ENCODE assay signal across 1 cellular context in the genomic region with DNA sequence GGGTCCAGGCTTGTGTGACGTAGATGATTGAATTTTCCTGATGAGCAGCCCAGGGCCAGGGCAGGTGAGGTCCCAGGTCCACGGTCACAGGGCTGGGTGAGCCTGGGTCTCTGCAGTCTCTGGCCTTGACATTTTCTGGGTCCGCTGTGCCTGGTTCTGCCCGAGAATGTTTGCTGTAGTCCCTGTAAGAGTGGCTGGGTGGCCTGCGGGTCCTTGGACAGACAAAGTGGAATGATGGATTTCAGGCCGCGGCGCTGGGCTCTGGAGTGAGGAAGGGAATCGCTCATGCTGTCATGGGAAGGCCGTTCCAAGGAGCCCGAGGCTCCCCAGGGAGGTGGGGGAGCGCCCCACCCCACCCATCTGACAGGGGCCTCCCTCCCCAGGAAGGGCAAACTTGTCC.
TF ChIP-seq lines count a peak whose summit lies in the region.

No MANE protein-coding gene starts in this region.

TF ChIP-seq in H1, 55 proteins besides CTCF, POLR2A, EP300 and RAD21:
- TF ChIP-seq TAF7 (optimal IDR thresholded peaks at IDR 0.05; ENCODE audit: borderline replicate concordance, low read depth, low read length) (no peak), SUZ12 (IDR thresholded peaks at IDR 0.05; ENCODE audit: low read length) (no peak), PHF8 (conservative IDR thresholded peaks at IDR 0.05; ENCODE audit: low read depth, low read length) (no peak), POU5F1 (IDR thresholded peaks at IDR 0.05; ENCODE audit: low read depth, low read length) (no peak), CHD2 (IDR thresholded peaks at IDR 0.05; ENCODE audit: low read length) (no peak), FOSL1 (IDR thresholded peaks at IDR 0.05; ENCODE audit: insufficient read depth, low read depth, low read length) (no peak), CBX5 (IDR thresholded peaks at IDR 0.05; ENCODE audit: low read depth, low read length) (no peak), RXRA (IDR thresholded peaks at IDR 0.05; ENCODE audit: insufficient read depth, low read depth, low read length) (no peak), SRF (IDR thresholded peaks at IDR 0.05; ENCODE audit: low read depth, low read length) (no peak), ASH2L (IDR thresholded peaks at IDR 0.05; ENCODE audit: low read length) (no peak), CBX8 (IDR thresholded peaks at IDR 0.05; ENCODE audit: borderline replicate concordance, low read depth, low read length) (no peak), BRCA1 (IDR thresholded peaks at IDR 0.05; ENCODE audit: low read depth, low read length) (no peak), CEBPB (IDR thresholded peaks at IDR 0.05; ENCODE audit: low read depth, low read length) (no peak), SAP30 (IDR thresholded peaks at IDR 0.05; ENCODE audit: insufficient read depth, insufficient replicate concordance, low read length) (no peak), NRF1 (IDR thresholded peaks at IDR 0.05; ENCODE audit: low read depth, low read length) (no peak), HDAC2 (IDR thresholded peaks at IDR 0.05; ENCODE audit: borderline replicate concordance in 1 of 2, low read depth in 2 of 2, low read length in 2 of 2) (no peak)
- TF ChIP-seq, protein P1, sequence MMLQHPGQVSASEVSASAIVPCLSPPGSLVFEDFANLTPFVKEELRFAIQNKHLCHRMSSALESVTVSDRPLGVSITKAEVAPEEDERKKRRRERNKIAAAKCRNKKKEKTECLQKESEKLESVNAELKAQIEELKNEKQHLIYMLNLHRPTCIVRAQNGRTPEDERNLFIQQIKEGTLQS (IDR thresholded peaks at IDR 0.05; ENCODE audit: insufficient read depth, low read depth, low read length), result no peak
- TF ChIP-seq, protein P2, sequence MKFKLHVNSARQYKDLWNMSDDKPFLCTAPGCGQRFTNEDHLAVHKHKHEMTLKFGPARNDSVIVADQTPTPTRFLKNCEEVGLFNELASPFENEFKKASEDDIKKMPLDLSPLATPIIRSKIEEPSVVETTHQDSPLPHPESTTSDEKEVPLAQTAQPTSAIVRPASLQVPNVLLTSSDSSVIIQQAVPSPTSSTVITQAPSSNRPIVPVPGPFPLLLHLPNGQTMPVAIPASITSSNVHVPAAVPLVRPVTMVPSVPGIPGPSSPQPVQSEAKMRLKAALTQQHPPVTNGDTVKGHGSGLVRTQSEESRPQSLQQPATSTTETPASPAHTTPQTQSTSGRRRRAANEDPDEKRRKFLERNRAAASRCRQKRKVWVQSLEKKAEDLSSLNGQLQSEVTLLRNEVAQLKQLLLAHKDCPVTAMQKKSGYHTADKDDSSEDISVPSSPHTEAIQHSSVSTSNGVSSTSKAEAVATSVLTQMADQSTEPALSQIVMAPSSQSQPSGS (IDR thresholded peaks at IDR 0.05; ENCODE audit: low read length), result no peak
- TF ChIP-seq, protein P3, sequence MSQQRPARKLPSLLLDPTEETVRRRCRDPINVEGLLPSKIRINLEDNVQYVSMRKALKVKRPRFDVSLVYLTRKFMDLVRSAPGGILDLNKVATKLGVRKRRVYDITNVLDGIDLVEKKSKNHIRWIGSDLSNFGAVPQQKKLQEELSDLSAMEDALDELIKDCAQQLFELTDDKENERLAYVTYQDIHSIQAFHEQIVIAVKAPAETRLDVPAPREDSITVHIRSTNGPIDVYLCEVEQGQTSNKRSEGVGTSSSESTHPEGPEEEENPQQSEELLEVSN (IDR thresholded peaks at IDR 0.05), result no peak
- TF ChIP-seq, protein P4, sequence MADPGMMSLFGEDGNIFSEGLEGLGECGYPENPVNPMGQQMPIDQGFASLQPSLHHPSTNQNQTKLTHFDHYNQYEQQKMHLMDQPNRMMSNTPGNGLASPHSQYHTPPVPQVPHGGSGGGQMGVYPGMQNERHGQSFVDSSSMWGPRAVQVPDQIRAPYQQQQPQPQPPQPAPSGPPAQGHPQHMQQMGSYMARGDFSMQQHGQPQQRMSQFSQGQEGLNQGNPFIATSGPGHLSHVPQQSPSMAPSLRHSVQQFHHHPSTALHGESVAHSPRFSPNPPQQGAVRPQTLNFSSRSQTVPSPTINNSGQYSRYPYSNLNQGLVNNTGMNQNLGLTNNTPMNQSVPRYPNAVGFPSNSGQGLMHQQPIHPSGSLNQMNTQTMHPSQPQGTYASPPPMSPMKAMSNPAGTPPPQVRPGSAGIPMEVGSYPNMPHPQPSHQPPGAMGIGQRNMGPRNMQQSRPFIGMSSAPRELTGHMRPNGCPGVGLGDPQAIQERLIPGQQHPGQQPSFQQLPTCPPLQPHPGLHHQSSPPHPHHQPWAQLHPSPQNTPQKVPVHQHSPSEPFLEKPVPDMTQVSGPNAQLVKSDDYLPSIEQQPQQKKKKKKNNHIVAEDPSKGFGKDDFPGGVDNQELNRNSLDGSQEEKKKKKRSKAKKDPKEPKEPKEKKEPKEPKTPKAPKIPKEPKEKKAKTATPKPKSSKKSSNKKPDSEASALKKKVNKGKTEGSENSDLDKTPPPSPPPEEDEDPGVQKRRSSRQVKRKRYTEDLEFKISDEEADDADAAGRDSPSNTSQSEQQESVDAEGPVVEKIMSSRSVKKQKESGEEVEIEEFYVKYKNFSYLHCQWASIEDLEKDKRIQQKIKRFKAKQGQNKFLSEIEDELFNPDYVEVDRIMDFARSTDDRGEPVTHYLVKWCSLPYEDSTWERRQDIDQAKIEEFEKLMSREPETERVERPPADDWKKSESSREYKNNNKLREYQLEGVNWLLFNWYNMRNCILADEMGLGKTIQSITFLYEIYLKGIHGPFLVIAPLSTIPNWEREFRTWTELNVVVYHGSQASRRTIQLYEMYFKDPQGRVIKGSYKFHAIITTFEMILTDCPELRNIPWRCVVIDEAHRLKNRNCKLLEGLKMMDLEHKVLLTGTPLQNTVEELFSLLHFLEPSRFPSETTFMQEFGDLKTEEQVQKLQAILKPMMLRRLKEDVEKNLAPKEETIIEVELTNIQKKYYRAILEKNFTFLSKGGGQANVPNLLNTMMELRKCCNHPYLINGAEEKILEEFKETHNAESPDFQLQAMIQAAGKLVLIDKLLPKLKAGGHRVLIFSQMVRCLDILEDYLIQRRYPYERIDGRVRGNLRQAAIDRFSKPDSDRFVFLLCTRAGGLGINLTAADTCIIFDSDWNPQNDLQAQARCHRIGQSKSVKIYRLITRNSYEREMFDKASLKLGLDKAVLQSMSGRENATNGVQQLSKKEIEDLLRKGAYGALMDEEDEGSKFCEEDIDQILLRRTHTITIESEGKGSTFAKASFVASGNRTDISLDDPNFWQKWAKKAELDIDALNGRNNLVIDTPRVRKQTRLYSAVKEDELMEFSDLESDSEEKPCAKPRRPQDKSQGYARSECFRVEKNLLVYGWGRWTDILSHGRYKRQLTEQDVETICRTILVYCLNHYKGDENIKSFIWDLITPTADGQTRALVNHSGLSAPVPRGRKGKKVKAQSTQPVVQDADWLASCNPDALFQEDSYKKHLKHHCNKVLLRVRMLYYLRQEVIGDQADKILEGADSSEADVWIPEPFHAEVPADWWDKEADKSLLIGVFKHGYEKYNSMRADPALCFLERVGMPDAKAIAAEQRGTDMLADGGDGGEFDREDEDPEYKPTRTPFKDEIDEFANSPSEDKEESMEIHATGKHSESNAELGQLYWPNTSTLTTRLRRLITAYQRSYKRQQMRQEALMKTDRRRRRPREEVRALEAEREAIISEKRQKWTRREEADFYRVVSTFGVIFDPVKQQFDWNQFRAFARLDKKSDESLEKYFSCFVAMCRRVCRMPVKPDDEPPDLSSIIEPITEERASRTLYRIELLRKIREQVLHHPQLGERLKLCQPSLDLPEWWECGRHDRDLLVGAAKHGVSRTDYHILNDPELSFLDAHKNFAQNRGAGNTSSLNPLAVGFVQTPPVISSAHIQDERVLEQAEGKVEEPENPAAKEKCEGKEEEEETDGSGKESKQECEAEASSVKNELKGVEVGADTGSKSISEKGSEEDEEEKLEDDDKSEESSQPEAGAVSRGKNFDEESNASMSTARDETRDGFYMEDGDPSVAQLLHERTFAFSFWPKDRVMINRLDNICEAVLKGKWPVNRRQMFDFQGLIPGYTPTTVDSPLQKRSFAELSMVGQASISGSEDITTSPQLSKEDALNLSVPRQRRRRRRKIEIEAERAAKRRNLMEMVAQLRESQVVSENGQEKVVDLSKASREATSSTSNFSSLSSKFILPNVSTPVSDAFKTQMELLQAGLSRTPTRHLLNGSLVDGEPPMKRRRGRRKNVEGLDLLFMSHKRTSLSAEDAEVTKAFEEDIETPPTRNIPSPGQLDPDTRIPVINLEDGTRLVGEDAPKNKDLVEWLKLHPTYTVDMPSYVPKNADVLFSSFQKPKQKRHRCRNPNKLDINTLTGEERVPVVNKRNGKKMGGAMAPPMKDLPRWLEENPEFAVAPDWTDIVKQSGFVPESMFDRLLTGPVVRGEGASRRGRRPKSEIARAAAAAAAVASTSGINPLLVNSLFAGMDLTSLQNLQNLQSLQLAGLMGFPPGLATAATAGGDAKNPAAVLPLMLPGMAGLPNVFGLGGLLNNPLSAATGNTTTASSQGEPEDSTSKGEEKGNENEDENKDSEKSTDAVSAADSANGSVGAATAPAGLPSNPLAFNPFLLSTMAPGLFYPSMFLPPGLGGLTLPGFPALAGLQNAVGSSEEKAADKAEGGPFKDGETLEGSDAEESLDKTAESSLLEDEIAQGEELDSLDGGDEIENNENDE (IDR thresholded peaks at IDR 0.05; ENCODE audit: insufficient replicate concordance, low read length), result no peak
